Comparison of ENCODE assay signal across 22 cellular contexts in genomic region chr15:67731112-67731761, GRCh38.
DNase-seq lines count a peak whose midpoint lies in the region; ATAC-seq and TF ChIP-seq lines count a peak whose summit lies in the region.
"Had no signal": no experiment of that assay in that cellular context is flagged by ENCODE, and none has a peak within 500 bp of the region (broad histone marks: within the 10 kb centered on the region; RNA-seq: fewer than 3 reads in every experiment).

No MANE protein-coding gene starts in this region.

- peak; percentile 75 for ATAC-seq in RWPE2 (ENCODE audit: low read depth)
- ATAC-seq: stimulated activated naive CD8-positive, alpha-beta T cell treated with anti-CD3 and anti-CD28 coated beads, Interleukin-15, Interleukin-2, amounts not matched to agents 100 U/mL and 50 U/mL, for 24 hours had no signal

- H2AFZ ChIP-seq in neural progenitor cell (replicated peaks): no peak overlapping the region

- no peak overlapping the region for H3K4me2 ChIP-seq in neural progenitor cell

- DNase-seq in HEK293T (ENCODE audit: extremely low spot score): no peak
- DNase-seq in RWPE2 (ENCODE audit: low spot score): no peak
- peak; percentile 33 for DNase-seq in epithelial cell of prostate (ENCODE audit: low read depth, low spot score)
- DNase-seq in neural progenitor cell (ENCODE audit: low spot score): peak; percentile 15
- DNase-seq in NCI-H1694 treated with DMSO at 0.1 percent for 48 hours (lab: John Stamatoyannopoulos, UW): no peak
- no peak for DNase-seq in LoVo (ENCODE audit: low spot score)
- no peak for DNase-seq in AG20443 (ENCODE audit: low spot score)
- DNase-seq: activated CD4-positive, alpha-beta T cell treated with anti-CD3 and anti-CD28 coated beads, Interleukin-2, amount 10 ng/mL, durations not matched to agents 7 days and 5 days; cerebellar nuclear complex; foreskin melanocyte; immature natural killer cell; MG63; NCI-H1417 treated with DMSO at 0.1 percent for 48 hours; NCI-H524 treated with DMSO at 0.1 percent for 48 hours; right lobe of liver; stimulated activated CD4-positive, alpha-beta T cell treated with anti-CD3 and anti-CD28 coated beads, Interleukin-4, amount 100 ng/mL, for 4 hours; stimulated activated naive CD8-positive, alpha-beta T cell treated with anti-CD3 and anti-CD28 coated beads, Interleukin-15, Interleukin-2, amounts not matched to agents 100 U/mL and 50 U/mL, for 24 hours had no signal

- H3K27me3 ChIP-seq in RWPE2 (ENCODE audit: insufficient read depth, poor library complexity, severe bottlenecking): no peaks in the 10 kb centered on the region
- H3K27me3 ChIP-seq in neural progenitor cell: no peaks in the 10 kb centered on the region
- H3K27me3 ChIP-seq: MG63, right lobe of liver, vagina had no signal

- no peak overlapping the region for H3K4me3 Mint-ChIP-seq in neural progenitor cell
- H3K4me3 Mint-ChIP-seq: activated CD4-positive, alpha-beta T cell treated with anti-CD3 and anti-CD28 coated beads, Interleukin-2, amount 10 ng/mL, durations not matched to agents 7 days and 5 days; activated naive CD8-positive, alpha-beta T cell; IgD-negative memory B cell; immature natural killer cell; T-helper 1 cell treated with Interleukin-12 subunit alpha and Interleukin-12 subunit beta and Interleukin-4 antibody, amounts not matched to agents 30 μg/mL and 1 μg/mL, for 36 hours had no signal

- H3F3A ChIP-seq in neural progenitor cell (ENCODE audit: low read depth): no peaks in the 10 kb centered on the region

- H3K4me1 ChIP-seq in RWPE2 (ENCODE audit: insufficient read depth, poor library complexity, severe bottlenecking): no peaks in the 10 kb centered on the region
- H3K4me1 ChIP-seq in neural progenitor cell: peaks cover 24% of the 10 kb centered on the region

- POLR2A ChIA-PET in HEK293T (lab: Yijun Ruan, JAX): no interaction called here

- CTCF ChIA-PET in HEK293T (lab: Yijun Ruan, JAX): interaction anchor here (0.8 to 0.9 kb wide), 2 partner anchors 41 to 92 kb away, joined by 3 read pairs; no protein-coding TSS in a partner anchor

- H3K36me3 ChIP-seq in RWPE2 (ENCODE audit: low read depth): no peaks in the 10 kb centered on the region
- no peaks in the 10 kb centered on the region for H3K36me3 ChIP-seq in neural progenitor cell
- H3K36me3 ChIP-seq: MG63, right lobe of liver, thoracic aorta, vagina had no signal

- no peak overlapping the region for H3K27ac Mint-ChIP-seq in neural progenitor cell
- H3K27ac Mint-ChIP-seq: activated CD4-positive, alpha-beta T cell treated with anti-CD3 and anti-CD28 coated beads, Interleukin-2, amount 10 ng/mL, durations not matched to agents 7 days and 5 days; activated naive CD8-positive, alpha-beta T cell; IgD-negative memory B cell; immature natural killer cell; T-helper 1 cell treated with Interleukin-12 subunit alpha and Interleukin-12 subunit beta and Interleukin-4 antibody, amounts not matched to agents 30 μg/mL and 1 μg/mL, for 36 hours had no signal

- peaks cover 16% of the 10 kb centered on the region for H3K4me1 Mint-ChIP-seq in neural progenitor cell

- peaks cover 2% of the 10 kb centered on the region for H3K27me3 Mint-ChIP-seq in neural progenitor cell (ENCODE audit: insufficient read depth, low read depth)
- H3K27me3 Mint-ChIP-seq: activated CD4-positive, alpha-beta T cell treated with anti-CD3 and anti-CD28 coated beads, Interleukin-2, amount 10 ng/mL, durations not matched to agents 7 days and 5 days; activated naive CD8-positive, alpha-beta T cell; IgD-negative memory B cell had no signal

- H3K36me3 Mint-ChIP-seq in neural progenitor cell: no peaks in the 10 kb centered on the region
- H3K36me3 Mint-ChIP-seq: IgD-negative memory B cell had no signal

- no peak for TF ChIP-seq CTCF in RWPE2 (IDR thresholded peaks at IDR 0.05; ENCODE audit: poor library complexity, severe bottlenecking)
- no peak for TF ChIP-seq CTCF in neural progenitor cell (IDR thresholded peaks at IDR 0.05)

- H3K27ac ChIP-seq in RWPE2 (ENCODE audit: poor library complexity, severe bottlenecking): no peak overlapping the region
- H3K27ac ChIP-seq in epithelial cell of prostate: no peak overlapping the region
- H3K27ac ChIP-seq in neural progenitor cell: no peak overlapping the region
- H3K27ac ChIP-seq: right lobe of liver, thoracic aorta, vagina had no signal

- no peaks in the 10 kb centered on the region for H3K79me2 ChIP-seq in neural progenitor cell (ENCODE audit: low read depth)

- no peak overlapping the region for H3K4me3 ChIP-seq in RWPE2 (ENCODE audit: severe bottlenecking)
- H3K4me3 ChIP-seq in neural progenitor cell: no peak overlapping the region
- H3K4me3 ChIP-seq: MG63, right lobe of liver, thoracic aorta, vagina had no signal

- H4K20me1 ChIP-seq in neural progenitor cell (ENCODE audit: low read depth): no peaks in the 10 kb centered on the region

- H3K9me3 Mint-ChIP-seq in neural progenitor cell: no peaks in the 10 kb centered on the region
- H3K9me3 Mint-ChIP-seq: activated CD4-positive, alpha-beta T cell treated with anti-CD3 and anti-CD28 coated beads, Interleukin-2, amount 10 ng/mL, durations not matched to agents 7 days and 5 days; IgD-negative memory B cell; immature natural killer cell; T-helper 1 cell treated with Interleukin-12 subunit alpha and Interleukin-12 subunit beta and Interleukin-4 antibody, amounts not matched to agents 30 μg/mL and 1 μg/mL, for 36 hours had no signal

- H3K9me3 ChIP-seq in RWPE2 (ENCODE audit: severe bottlenecking) (no peaks in the 10 kb centered on the region), neural progenitor cell (ENCODE audit: low read depth) (no peaks in the 10 kb centered on the region)
- H3K9me3 ChIP-seq: MG63, right lobe of liver, thoracic aorta, vagina had no signal

- no peak overlapping the region for H3K9ac ChIP-seq in neural progenitor cell

TF ChIP-seq in HEK293T, 16 proteins besides CTCF, POLR2A, EP300 and RAD21:
- TF ChIP-seq PKNOX1 (IDR thresholded peaks at IDR 0.05) (peak; percentile 45), BHLHE40 (IDR thresholded peaks at IDR 0.05; ENCODE audit: borderline replicate concordance) (no peak)

Comparison
In these comparisons a context has a peak if more than half of its experiments do, and no peak if none do; other contexts are left out.
1. DNase-seq: peak in epithelial cell of prostate (single experiment) and neural progenitor cell (single experiment); none in HEK293T (single experiment), RWPE2 (single experiment), NCI-H1694 treated with DMSO at 0.1 percent for 48 hours (single experiment), LoVo (single experiment) and AG20443 (single experiment).